ENCODE assay signal across 26 cellular contexts in the genomic region with DNA sequence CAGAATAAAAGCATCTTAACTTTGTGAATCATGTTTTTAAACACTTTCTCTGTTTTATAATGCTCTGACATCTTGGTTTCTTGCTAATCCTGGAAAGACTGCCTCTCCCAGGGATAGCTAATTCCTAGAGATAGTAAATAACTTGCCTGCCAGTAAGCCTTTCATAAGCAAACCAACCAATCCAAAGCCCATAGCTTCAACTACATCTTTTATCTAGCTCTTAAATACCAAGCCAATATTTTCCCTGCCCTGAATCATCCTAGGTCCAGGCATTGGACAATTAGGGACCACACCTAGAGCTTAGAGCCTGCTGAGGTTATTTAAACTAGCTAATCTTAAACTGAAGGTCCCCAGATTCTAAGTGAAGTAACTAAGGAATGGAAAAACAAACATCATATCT.
"Had no signal": no experiment of that assay in that cellular context is flagged by ENCODE, and none has a peak within 500 bp of the region (broad histone marks: within the 10 kb centered on the region; RNA-seq: fewer than 3 reads in every experiment).

No MANE protein-coding gene starts in this region.

- H3K27ac ChIP-seq: esophagus squamous epithelium, pancreas, right lobe of liver, testis, tibial artery, upper lobe of left lung, uterus had no signal

- ATAC-seq: effector memory CD8-positive, alpha-beta T cell; left lobe of liver; natural killer cell; pancreas; right lobe of liver; stimulated activated memory B cell treated with anti-CD40 and anti-IgM and Interleukin-4, amounts not matched to agents 10 μg/mL and 1 μg/mL and 100 μg/mL, for 72 hours; stimulated activated naive CD8-positive, alpha-beta T cell treated with anti-CD3 and anti-CD28 coated beads, Interleukin-15, Interleukin-2, amounts not matched to agents 100 U/mL and 50 U/mL, for 24 hours had no signal

- H3K4me3 ChIP-seq: esophagus squamous epithelium, lung, pancreas, right lobe of liver, smooth muscle cell, testis, tibial artery, upper lobe of left lung, uterus had no signal

- H3K9me3 ChIP-seq: esophagus squamous epithelium, pancreas, right lobe of liver, testis, tibial artery, upper lobe of left lung, uterus had no signal

- H3K27me3 ChIP-seq: esophagus squamous epithelium, right lobe of liver, testis, tibial artery, upper lobe of left lung, uterus had no signal

- DNase-seq: cerebellar nuclear complex; cortex of kidney; effector memory CD8-positive, alpha-beta T cell; erythroblast; esophagus squamous epithelium; foreskin melanocyte; hypothalamus; immature natural killer cell; kidney; natural killer cell; pancreas; retina; right lobe of liver; stimulated activated CD4-positive, alpha-beta T cell treated with anti-CD3 and anti-CD28 coated beads, Interleukin-12 subunit alpha, Interleukin-12 subunit beta, amount 100 ng/mL, for 4 hours; stimulated activated CD4-positive, alpha-beta T cell treated with anti-CD3 and anti-CD28 coated beads, Interleukin-1b, Interleukin-23, amount 100 ng/mL, for 48 hours; stimulated activated CD4-positive, alpha-beta T cell treated with anti-CD3 and anti-CD28 coated beads, Interleukin-4, amount 100 ng/mL, for 1 hour; stimulated activated naive CD8-positive, alpha-beta T cell treated with anti-CD3 and anti-CD28 coated beads, Interleukin-15, Interleukin-2, amounts not matched to agents 100 U/mL and 50 U/mL, for 24 hours; substantia nigra; testis; tibial artery; upper lobe of left lung; uterus had no signal

- H3K36me3 ChIP-seq: esophagus squamous epithelium, pancreas, right lobe of liver, tibial artery, upper lobe of left lung, uterus had no signal

- H3K4me1 ChIP-seq: esophagus squamous epithelium, pancreas, right lobe of liver, testis, tibial artery, upper lobe of left lung, uterus had no signal

- H3K4me2 ChIP-seq: smooth muscle cell had no signal
